In the genomic region with DNA sequence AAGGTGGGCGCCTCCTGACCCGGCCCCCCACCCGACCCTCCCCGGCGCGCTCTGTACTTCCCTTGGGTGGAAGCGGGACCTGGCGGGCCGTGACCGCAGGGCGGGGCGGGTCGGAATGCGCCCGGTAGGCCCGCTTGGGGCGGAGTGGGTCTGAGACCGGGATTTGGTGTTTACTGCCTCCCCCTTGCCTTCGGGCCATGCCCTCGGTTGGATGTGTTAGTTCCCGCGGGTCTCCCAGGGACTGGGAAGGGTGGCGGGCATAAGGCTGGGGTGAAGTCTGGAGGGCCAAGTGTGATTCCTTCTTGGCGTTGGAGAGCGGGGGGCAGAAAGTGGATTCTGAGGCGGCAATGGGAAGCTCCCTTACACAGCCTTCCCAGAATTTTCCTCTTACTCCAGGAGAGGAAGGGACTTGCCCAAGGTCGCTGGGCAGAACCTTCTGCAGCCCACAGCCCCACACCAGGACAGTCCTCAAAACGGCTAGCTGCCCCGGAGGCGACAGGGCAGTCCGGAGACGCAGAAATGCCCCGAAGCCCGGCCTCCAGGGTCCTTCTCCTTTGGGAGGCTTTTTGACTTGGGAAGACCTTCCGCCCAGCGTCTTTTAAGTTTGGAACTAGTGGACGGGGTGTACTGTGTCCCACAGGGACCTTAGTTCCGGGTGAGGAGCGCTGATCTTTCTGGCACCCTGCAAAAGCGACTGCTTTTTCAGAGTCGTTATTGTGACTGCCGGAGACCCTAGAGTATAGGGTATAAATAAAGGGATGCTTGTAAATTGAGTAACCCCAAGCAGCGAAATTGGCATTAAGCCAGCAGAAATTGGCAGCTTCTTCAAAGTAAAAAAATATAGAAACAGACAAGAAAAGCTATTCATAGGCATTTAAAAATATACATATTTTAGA, we compare ENCODE assay signal across 8 cellular contexts. TPM values are rescaled to one million over a fixed set of nuclear protein-coding genes. Genes with fewer than 3 reads are reported as not detected.
A peak's percentile ranks its signal among the peaks of the same experiment; 100 is the strongest.
DNase-seq lines count a peak whose midpoint lies in the region; ATAC-seq, FAIRE-seq and TF ChIP-seq lines count a peak whose summit lies in the region.

No MANE protein-coding gene starts in this region.

- H3K27ac Mint-ChIP-seq in activated T-helper 1 cell treated with anti-CD3 and anti-CD28 coated beads, Interleukin-12 subunit alpha, Interleukin-12 subunit beta, Interleukin-2, Interleukin-4 antibody, amounts not matched to agents 30 ng/mL and 10 ng/mL and 1 ng/mL, durations not matched to agents 14 hours and 24 hours and 36 hours, result no peak overlapping the region

- TF ChIP-seq EP300 in A549 (IDR thresholded peaks at IDR 0.05), result no peak

- peaks cover 27% of the 10 kb centered on the region for H3K27me3 Mint-ChIP-seq in activated T-helper 1 cell treated with anti-CD3 and anti-CD28 coated beads, Interleukin-12 subunit alpha, Interleukin-12 subunit beta, Interleukin-2, Interleukin-4 antibody, amounts not matched to agents 30 ng/mL and 10 ng/mL and 1 ng/mL, durations not matched to agents 14 hours and 24 hours and 36 hours (ENCODE audit: insufficient read depth)

- intact Hi-C loops in activated T-helper 1 cell treated with anti-CD3 and anti-CD28 coated beads, Interleukin-12 subunit alpha, Interleukin-12 subunit beta, Interleukin-2, Interleukin-4 antibody, amounts not matched to agents 30 ng/mL and 10 ng/mL and 1 ng/mL, durations not matched to agents 14 hours and 24 hours and 36 hours (cut with micrococcal nuclease), result loop anchor here (2.0 to 10.0 kb wide), 3 partner anchors 92 to 640 kb away; a partner anchor contains a TSS

- no peak for TF ChIP-seq CTCF in A549 (IDR thresholded peaks at IDR 0.05)
- no peak for TF ChIP-seq CTCF in GM12865 (IDR thresholded peaks at IDR 0.05; ENCODE audit: insufficient read depth, low read depth, low read length, missing control alignments)
- TF ChIP-seq CTCF in omental fat pad (IDR thresholded peaks at IDR 0.05), result no peak

- H3K4me1 Mint-ChIP-seq in activated T-helper 1 cell treated with anti-CD3 and anti-CD28 coated beads, Interleukin-12 subunit alpha, Interleukin-12 subunit beta, Interleukin-2, Interleukin-4 antibody, amounts not matched to agents 30 ng/mL and 10 ng/mL and 1 ng/mL, durations not matched to agents 14 hours and 24 hours and 36 hours (ENCODE audit: low read depth), result peaks cover 18% of the 10 kb centered on the region

- H3K4me3 ChIP-seq in A549 (peak overlapping the region; percentile 97), GM12865 (ENCODE audit: low read depth, low read length) (peak overlapping the region; percentile 64)

- TF ChIP-seq RAD21 in A549 (conservative IDR thresholded peaks at IDR 0.05 in 1 of 2, IDR thresholded peaks at IDR 0.05 in 1 of 2), result no peak

- no peak for TF ChIP-seq POLR2A in A549 (IDR thresholded peaks at IDR 0.05; ENCODE audit: low read length)

- WGBS in A549 (ENCODE audit: missing lambda C conversion rate), result 6% methylated on average over 22 of the region's 43 CpGs

- H3K36me3 Mint-ChIP-seq in activated T-helper 1 cell treated with anti-CD3 and anti-CD28 coated beads, Interleukin-12 subunit alpha, Interleukin-12 subunit beta, Interleukin-2, Interleukin-4 antibody, amounts not matched to agents 30 ng/mL and 10 ng/mL and 1 ng/mL, durations not matched to agents 14 hours and 24 hours and 36 hours (ENCODE audit: low read depth), result peaks cover 8% of the 10 kb centered on the region

- H3K4me2 ChIP-seq in A549, result peak overlapping the region; percentile 94

- peak; percentile 77 to 84 for ATAC-seq in A549
- ATAC-seq in HG02623 (IDR thresholded peaks at IDR 0.05; ENCODE audit: unreplicated experiment), result peak; percentile 35
- peak; percentile 72 for ATAC-seq in omental fat pad (ENCODE audit: low FRiP score)

- H3K4me3 Mint-ChIP-seq in activated T-helper 1 cell treated with anti-CD3 and anti-CD28 coated beads, Interleukin-12 subunit alpha, Interleukin-12 subunit beta, Interleukin-2, Interleukin-4 antibody, amounts not matched to agents 30 ng/mL and 10 ng/mL and 1 ng/mL, durations not matched to agents 14 hours and 24 hours and 36 hours, result peak overlapping the region; percentile 88

- CTCF ChIA-PET in A549 (lab: Yijun Ruan, JAX), result interaction anchor here (0.5 to 2.1 kb wide), 5 partner anchors 9 to 386 kb away, joined by 3 to 9 read pairs (median 3); no protein-coding TSS in a partner anchor

- peaks cover 10% of the 10 kb centered on the region for H3K9me3 ChIP-seq in A549

- H3K9me3 Mint-ChIP-seq in activated T-helper 1 cell treated with anti-CD3 and anti-CD28 coated beads, Interleukin-12 subunit alpha, Interleukin-12 subunit beta, Interleukin-2, Interleukin-4 antibody, amounts not matched to agents 30 ng/mL and 10 ng/mL and 1 ng/mL, durations not matched to agents 14 hours and 24 hours and 36 hours, result peaks cover 17% of the 10 kb centered on the region

- FAIRE-seq in A549 (lab: Jason Lieb, UNC), result no peak

- peak; percentile 48 to 58 for DNase-seq in A549 (ENCODE audit: low read depth in 1 of 2, low spot score in 1 of 2)
- DNase-seq in GM12865 (ENCODE audit: low read depth), result peak; percentile 69
- peak; percentile 83 for DNase-seq in NAMALWA (ENCODE audit: low spot score)
- no peak for DNase-seq in activated T-helper 1 cell treated with anti-CD3 and anti-CD28 coated beads, Interleukin-12 subunit alpha, Interleukin-12 subunit beta, Interleukin-2, Interleukin-4 antibody, amounts not matched to agents 30 ng/mL and 10 ng/mL and 1 ng/mL, durations not matched to agents 14 hours and 24 hours and 36 hours (ENCODE audit: low spot score)
- peak; percentile 67 for DNase-seq in foreskin melanocyte
- no peak for DNase-seq in omental fat pad (ENCODE audit: low spot score)
- DNase-seq in midbrain (lab: John Stamatoyannopoulos, UW), result no peak

- POLR2A ChIA-PET in A549 (lab: Yijun Ruan, JAX), result interaction anchor here (0.6 to 1.6 kb wide), 5 partner anchors 12 to 204 kb away, joined by 3 to 5 read pairs (median 4); a partner anchor contains a TSS

- H3K27ac ChIP-seq in A549, result peak overlapping the region; percentile 93 to 94

- H3K4me1 ChIP-seq in A549, result peaks cover 15% of the 10 kb centered on the region; the same call in 2 of the 3 replicates

TF ChIP-seq in A549, 52 proteins besides CTCF, POLR2A, EP300 and RAD21 (continues in another document):
- TF ChIP-seq FOSB (CRISPR knock-in tag; IDR thresholded peaks at IDR 0.05) (no peak), KDM1A (IDR thresholded peaks at IDR 0.05; ENCODE audit: low read depth) (peak; percentile 25; the same call in 1 of the 2 replicates), ZNF302 (CRISPR knock-in tag; IDR thresholded peaks at IDR 0.05) (no peak), CEBPB (IDR thresholded peaks at IDR 0.05) (no peak), PHF8 (IDR thresholded peaks at IDR 0.05; ENCODE audit: borderline replicate concordance, low read depth) (peak; percentile 21; the same call in 1 of the 2 replicates), MAZ (IDR thresholded peaks at IDR 0.05; ENCODE audit: borderline replicate concordance, low read depth, low read length) (no peak), POLR2AphosphoS2 (conservative IDR thresholded peaks at IDR 0.05; ENCODE audit: low read length) (no peak)
- TF ChIP-seq, protein P1, sequence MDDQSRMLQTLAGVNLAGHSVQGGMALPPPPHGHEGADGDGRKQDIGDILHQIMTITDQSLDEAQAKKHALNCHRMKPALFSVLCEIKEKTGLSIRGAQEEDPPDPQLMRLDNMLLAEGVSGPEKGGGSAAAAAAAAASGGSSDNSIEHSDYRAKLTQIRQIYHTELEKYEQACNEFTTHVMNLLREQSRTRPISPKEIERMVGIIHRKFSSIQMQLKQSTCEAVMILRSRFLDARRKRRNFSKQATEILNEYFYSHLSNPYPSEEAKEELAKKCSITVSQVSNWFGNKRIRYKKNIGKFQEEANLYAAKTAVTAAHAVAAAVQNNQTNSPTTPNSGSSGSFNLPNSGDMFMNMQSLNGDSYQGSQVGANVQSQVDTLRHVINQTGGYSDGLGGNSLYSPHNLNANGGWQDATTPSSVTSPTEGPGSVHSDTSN (IDR thresholded peaks at IDR 0.05), result no peak
- TF ChIP-seq, protein P2, sequence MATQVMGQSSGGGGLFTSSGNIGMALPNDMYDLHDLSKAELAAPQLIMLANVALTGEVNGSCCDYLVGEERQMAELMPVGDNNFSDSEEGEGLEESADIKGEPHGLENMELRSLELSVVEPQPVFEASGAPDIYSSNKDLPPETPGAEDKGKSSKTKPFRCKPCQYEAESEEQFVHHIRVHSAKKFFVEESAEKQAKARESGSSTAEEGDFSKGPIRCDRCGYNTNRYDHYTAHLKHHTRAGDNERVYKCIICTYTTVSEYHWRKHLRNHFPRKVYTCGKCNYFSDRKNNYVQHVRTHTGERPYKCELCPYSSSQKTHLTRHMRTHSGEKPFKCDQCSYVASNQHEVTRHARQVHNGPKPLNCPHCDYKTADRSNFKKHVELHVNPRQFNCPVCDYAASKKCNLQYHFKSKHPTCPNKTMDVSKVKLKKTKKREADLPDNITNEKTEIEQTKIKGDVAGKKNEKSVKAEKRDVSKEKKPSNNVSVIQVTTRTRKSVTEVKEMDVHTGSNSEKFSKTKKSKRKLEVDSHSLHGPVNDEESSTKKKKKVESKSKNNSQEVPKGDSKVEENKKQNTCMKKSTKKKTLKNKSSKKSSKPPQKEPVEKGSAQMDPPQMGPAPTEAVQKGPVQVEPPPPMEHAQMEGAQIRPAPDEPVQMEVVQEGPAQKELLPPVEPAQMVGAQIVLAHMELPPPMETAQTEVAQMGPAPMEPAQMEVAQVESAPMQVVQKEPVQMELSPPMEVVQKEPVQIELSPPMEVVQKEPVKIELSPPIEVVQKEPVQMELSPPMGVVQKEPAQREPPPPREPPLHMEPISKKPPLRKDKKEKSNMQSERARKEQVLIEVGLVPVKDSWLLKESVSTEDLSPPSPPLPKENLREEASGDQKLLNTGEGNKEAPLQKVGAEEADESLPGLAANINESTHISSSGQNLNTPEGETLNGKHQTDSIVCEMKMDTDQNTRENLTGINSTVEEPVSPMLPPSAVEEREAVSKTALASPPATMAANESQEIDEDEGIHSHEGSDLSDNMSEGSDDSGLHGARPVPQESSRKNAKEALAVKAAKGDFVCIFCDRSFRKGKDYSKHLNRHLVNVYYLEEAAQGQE (IDR thresholded peaks at IDR 0.05), result peak; percentile 64

RNA-seq across cellular contexts. Expression of a gene that starts 0.6 kb away (rescaled TPM):
- polyA plus RNA-seq in A549 (2011; rRNA removed), result 21.8 and 24.5 TPM in 2 replicates
- polyA plus RNA-seq in A549 (2012; cell fraction: cytosol; rRNA removed), result 10.1 and 10.5 TPM in 2 replicates
- 4.0 and 7.3 TPM in 2 replicates for polyA plus RNA-seq in A549 (2012; cell fraction: nucleus; rRNA removed)
- 23.6 to 25.5 TPM (median 25.2 TPM) in 3 replicates for polyA plus RNA-seq in A549 (2017; fragmentation: RNase III; extraction: RNeasy Plus Mini Kit Qiagen cat#74134 plus additional on column Dnase treatment)
- 9.5 and 11.4 TPM in 2 replicates for polyA minus RNA-seq in A549 (2011; rRNA and poly(A)+ RNA removed)
- 6.3 and 8.5 TPM in 2 replicates for total RNA-seq in activated T-helper 1 cell treated with anti-CD3 and anti-CD28 coated beads, Interleukin-12 subunit alpha, Interleukin-12 subunit beta, Interleukin-2, Interleukin-4 antibody, amounts not matched to agents 30 ng/mL and 10 ng/mL and 1 ng/mL, durations not matched to agents 14 hours and 24 hours and 36 hours
- 10 to 100 TPM; 35.6 to 81.7 (median 61.0) TPM for total RNA-seq in omental fat pad

Comparison
In these comparisons a context has a peak if more than half of its experiments do, and no peak if none do; other contexts are left out.
1. DNase-seq: peak in A549 (2 of 2), GM12865 (single experiment), NAMALWA (single experiment) and foreskin melanocyte (single experiment); none in activated T-helper 1 cell treated with anti-CD3 and anti-CD28 coated beads, Interleukin-12 subunit alpha, Interleukin-12 subunit beta, Interleukin-2, Interleukin-4 antibody, amounts not matched to agents 30 ng/mL and 10 ng/mL and 1 ng/mL, durations not matched to agents 14 hours and 24 hours and 36 hours (single experiment), omental fat pad (single experiment) and midbrain (single experiment).
2. Peak in every context shown above with its lines, with median percentiles within 50 percentile points of each other: ATAC-seq.